In the genomic region with DNA sequence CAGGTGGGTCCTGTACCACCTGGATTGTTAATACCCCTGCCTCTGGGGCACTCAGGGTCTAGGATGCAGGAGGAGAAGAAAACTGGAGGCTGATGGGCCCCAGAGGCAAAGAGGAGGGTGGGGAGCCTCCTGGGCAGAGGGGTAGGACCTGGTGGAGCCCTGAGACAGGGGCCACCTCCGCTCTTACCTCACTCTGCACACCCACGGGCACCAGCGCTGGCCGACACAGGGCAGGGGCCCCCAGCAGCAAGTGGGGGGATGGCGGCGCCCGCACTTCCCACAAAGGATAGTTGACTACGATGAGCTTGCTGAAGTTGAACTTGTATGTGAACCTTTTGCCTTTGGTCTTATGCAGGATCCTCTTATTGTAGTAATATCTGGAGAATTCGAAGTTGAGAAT, we compare ENCODE assay signal across 21 cellular contexts. TPM values are rescaled to one million over a fixed set of nuclear protein-coding genes. Genes with fewer than 3 reads are reported as not detected.
DNase-seq lines count a peak whose midpoint lies in the region; ATAC-seq and TF ChIP-seq lines count a peak whose summit lies in the region.
"Had no signal": no experiment of that assay in that cellular context is flagged by ENCODE, and none has a peak within 500 bp of the region (broad histone marks: within the 10 kb centered on the region; RNA-seq: fewer than 3 reads in every experiment).

No MANE protein-coding gene starts in this region.

- H3K4me1 Mint-ChIP-seq in natural killer cell treated with Interleukin-12 subunit alpha and Interleukin-12 subunit beta and Interleukin-15 and Interleukin-18, amount 100 ng/mL, for 72 hours (ENCODE audit: low read depth in 2 of 2): peaks cover 12 to 45% of the 10 kb centered on the region in 2 donors
- H3K4me1 Mint-ChIP-seq in natural killer cell: no peaks in the 10 kb centered on the region
- peaks cover 17% of the 10 kb centered on the region for H3K4me1 Mint-ChIP-seq in stimulated activated effector memory CD8-positive, alpha-beta T cell treated with anti-CD3 and anti-CD28 coated beads, Interleukin-12 subunit alpha, Interleukin-12 subunit beta, amount 100 ng/mL, for 72 hours
- peaks cover 8% of the 10 kb centered on the region for H3K4me1 Mint-ChIP-seq in GM23338
- H3K4me1 Mint-ChIP-seq: CD4-positive, CD25-positive, alpha-beta regulatory T cell had no signal

- H3K79me2 ChIP-seq in GM23338 (replicated peaks; ENCODE audit: insufficient read depth): no peaks in the 10 kb centered on the region

- no peak for DNase-seq in natural killer cell treated with Interleukin-12 subunit alpha and Interleukin-12 subunit beta and Interleukin-15 and Interleukin-18, amount 100 ng/mL, for 72 hours (ENCODE audit: low spot score)
- no peak for DNase-seq in natural killer cell
- peak; percentile 48 for DNase-seq in H7
- peak; percentile 67 for DNase-seq in posterior vena cava (ENCODE audit: low spot score)
- DNase-seq in stimulated activated effector memory CD8-positive, alpha-beta T cell treated with anti-CD3 and anti-CD28 coated beads, Interleukin-12 subunit alpha, Interleukin-12 subunit beta, amount 100 ng/mL, for 72 hours (ENCODE audit: low spot score in 2 of 2): no peak
- no peak for DNase-seq in RPMI8226
- no peak for DNase-seq in GM23338 (ENCODE audit: low spot score)
- DNase-seq: C1 segment of cervical spinal cord; Caco-2; CD4-positive, CD25-positive, alpha-beta regulatory T cell; CD8-positive, alpha-beta T cell; DMS153; DND-41; GM23248; HFFc6 had no signal

- TF ChIP-seq CTCF in natural killer cell (IDR thresholded peaks at IDR 0.05): no peak
- no peak for TF ChIP-seq CTCF in GM23338 (conservative IDR thresholded peaks at IDR 0.05; ENCODE audit: low read depth in 2 of 2)

- H3K27me3 ChIP-seq in H7 (ENCODE audit: control insufficient read depth, insufficient read depth, low read length): no peaks in the 10 kb centered on the region
- no peaks in the 10 kb centered on the region for H3K27me3 ChIP-seq in GM23338 (ENCODE audit: insufficient read depth)

- no peaks in the 10 kb centered on the region for H3K9me3 Mint-ChIP-seq in natural killer cell treated with Interleukin-12 subunit alpha and Interleukin-12 subunit beta and Interleukin-15 and Interleukin-18, amount 100 ng/mL, for 72 hours
- H3K9me3 Mint-ChIP-seq in natural killer cell: no peaks in the 10 kb centered on the region
- no peaks in the 10 kb centered on the region for H3K9me3 Mint-ChIP-seq in stimulated activated effector memory CD8-positive, alpha-beta T cell treated with anti-CD3 and anti-CD28 coated beads, Interleukin-12 subunit alpha, Interleukin-12 subunit beta, amount 100 ng/mL, for 72 hours
- H3K9me3 Mint-ChIP-seq in GM23338: no peaks in the 10 kb centered on the region
- H3K9me3 Mint-ChIP-seq: CD4-positive, CD25-positive, alpha-beta regulatory T cell; CD8-positive, alpha-beta T cell; HFFc6 had no signal

- no peak overlapping the region for H3K4me2 ChIP-seq in GM23338

- H3K27me3 Mint-ChIP-seq in natural killer cell treated with Interleukin-12 subunit alpha and Interleukin-12 subunit beta and Interleukin-15 and Interleukin-18, amount 100 ng/mL, for 72 hours: no peaks in the 10 kb centered on the region
- peaks cover 7 to 12% of the 10 kb centered on the region in 2 donors for H3K27me3 Mint-ChIP-seq in natural killer cell (ENCODE audit: low read depth in 2 of 2)
- H3K27me3 Mint-ChIP-seq in GM23338 (ENCODE audit: insufficient read depth, low read depth, poor library complexity): peaks cover 16% of the 10 kb centered on the region

- H3K36me3 Mint-ChIP-seq in natural killer cell treated with Interleukin-12 subunit alpha and Interleukin-12 subunit beta and Interleukin-15 and Interleukin-18, amount 100 ng/mL, for 72 hours: no peaks in the 10 kb centered on the region
- no peaks in the 10 kb centered on the region for H3K36me3 Mint-ChIP-seq in natural killer cell
- peaks cover 6% of the 10 kb centered on the region for H3K36me3 Mint-ChIP-seq in stimulated activated effector memory CD8-positive, alpha-beta T cell treated with anti-CD3 and anti-CD28 coated beads, Interleukin-12 subunit alpha, Interleukin-12 subunit beta, amount 100 ng/mL, for 72 hours
- no peaks in the 10 kb centered on the region; the same call in 2 of the 3 replicates for H3K36me3 Mint-ChIP-seq in GM23338 (ENCODE audit: low read depth)
- H3K36me3 Mint-ChIP-seq: CD4-positive, CD25-positive, alpha-beta regulatory T cell; CD8-positive, alpha-beta T cell had no signal

- no peak overlapping the region for H3K27ac ChIP-seq in GM23338 (ENCODE audit: low read depth)
- H3K27ac ChIP-seq: GM23248 had no signal

- no peaks in the 10 kb centered on the region for H4K20me1 ChIP-seq in GM23338 (replicated peaks; ENCODE audit: insufficient read depth)

- H3F3A ChIP-seq in GM23338 (replicated peaks; ENCODE audit: low read depth): no peaks in the 10 kb centered on the region

- no peaks in the 10 kb centered on the region for H3K9me2 ChIP-seq in GM23338 (ENCODE audit: insufficient read depth)

- H3K4me3 Mint-ChIP-seq in natural killer cell treated with Interleukin-12 subunit alpha and Interleukin-12 subunit beta and Interleukin-15 and Interleukin-18, amount 100 ng/mL, for 72 hours: peak overlapping the region; percentile 6
- no peak overlapping the region for H3K4me3 Mint-ChIP-seq in natural killer cell
- no peak overlapping the region for H3K4me3 Mint-ChIP-seq in stimulated activated effector memory CD8-positive, alpha-beta T cell treated with anti-CD3 and anti-CD28 coated beads, Interleukin-12 subunit alpha, Interleukin-12 subunit beta, amount 100 ng/mL, for 72 hours
- no peak overlapping the region for H3K4me3 Mint-ChIP-seq in GM23338
- H3K4me3 Mint-ChIP-seq: CD4-positive, CD25-positive, alpha-beta regulatory T cell; CD8-positive, alpha-beta T cell; HFFc6 had no signal

- peak in 1 of 2 donors; percentile 15 for ATAC-seq in natural killer cell treated with Interleukin-12 subunit alpha and Interleukin-12 subunit beta and Interleukin-15 and Interleukin-18, amount 100 ng/mL, for 72 hours
- ATAC-seq in natural killer cell: no peak
- no peak for ATAC-seq in stimulated activated effector memory CD8-positive, alpha-beta T cell treated with anti-CD3 and anti-CD28 coated beads, Interleukin-12 subunit alpha, Interleukin-12 subunit beta, amount 100 ng/mL, for 72 hours
- no peak for ATAC-seq in GM23338
- no peak for ATAC-seq in GM21529 (IDR thresholded peaks at IDR 0.05; ENCODE audit: unreplicated experiment)
- ATAC-seq: CD8-positive, alpha-beta T cell had no signal

- intact Hi-C loops in natural killer cell (cut with micrococcal nuclease): no loop called here
- intact Hi-C loops in posterior vena cava (cut with DNase I): no loop called here

- H3K36me3 ChIP-seq in H7 (replicated peaks; ENCODE audit: control insufficient read depth, insufficient read depth, low read length) (no peaks in the 10 kb centered on the region), GM23338 (ENCODE audit: insufficient read depth) (no peaks in the 10 kb centered on the region)
- H3K36me3 ChIP-seq: HAP-1 had no signal

- no peak overlapping the region for H2AFZ ChIP-seq in GM23338
- H2AFZ ChIP-seq: GM23248 had no signal

- peaks cover 7% of the 10 kb centered on the region; the same call in 1 of the 2 replicates for H3K4me1 ChIP-seq in GM23338 (ENCODE audit: insufficient read depth)
- H3K4me1 ChIP-seq: Caco-2, HAP-1 had no signal

- H3K4me3 ChIP-seq in H7 (ENCODE audit: insufficient read depth, low read depth, low read length) (no peak overlapping the region), GM23338 (no peak overlapping the region)
- H3K4me3 ChIP-seq: GM23248, HAP-1 had no signal

- H3K27ac Mint-ChIP-seq in natural killer cell treated with Interleukin-12 subunit alpha and Interleukin-12 subunit beta and Interleukin-15 and Interleukin-18, amount 100 ng/mL, for 72 hours: peak overlapping the region in 1 of 2 donors; percentile 86
- no peak overlapping the region for H3K27ac Mint-ChIP-seq in natural killer cell
- H3K27ac Mint-ChIP-seq in stimulated activated effector memory CD8-positive, alpha-beta T cell treated with anti-CD3 and anti-CD28 coated beads, Interleukin-12 subunit alpha, Interleukin-12 subunit beta, amount 100 ng/mL, for 72 hours: peak overlapping the region; percentile 79
- H3K27ac Mint-ChIP-seq in GM23338: no peak overlapping the region
- H3K27ac Mint-ChIP-seq: CD4-positive, CD25-positive, alpha-beta regulatory T cell; CD8-positive, alpha-beta T cell; HFFc6 had no signal

TF ChIP-seq in GM23338, 12 proteins besides CTCF, POLR2A, EP300 and RAD21 (continues in another document):
- no peak for TF ChIP-seq JUNB (IDR thresholded peaks at IDR 0.05; ENCODE audit: unreplicated experiment)
- no peak for TF ChIP-seq EZH2 (IDR thresholded peaks at IDR 0.05; ENCODE audit: low read depth, unreplicated experiment)
- no peak for TF ChIP-seq EZH2phosphoT487 (IDR thresholded peaks at IDR 0.05; ENCODE audit: unreplicated experiment)
- no peak for TF ChIP-seq CREB1 (CRISPR knock-in tag; IDR thresholded peaks at IDR 0.05; ENCODE audit: low read depth)
- no peak for TF ChIP-seq NANOG (IDR thresholded peaks at IDR 0.05; ENCODE audit: borderline replicate concordance)
- no peak for TF ChIP-seq ZNF331 (CRISPR knock-in tag; IDR thresholded peaks at IDR 0.05; ENCODE audit: low read depth)
- no peak for TF ChIP-seq ZNF114 (CRISPR knock-in tag; IDR thresholded peaks at IDR 0.05)
- no peak for TF ChIP-seq STAT1 (IDR thresholded peaks at IDR 0.05; ENCODE audit: unreplicated experiment)

RNA-seq across cellular contexts. Expression of gene ETV3L, which starts 1.1 kb away (rescaled TPM):
- 1 to 10 TPM; 1.7 to 3.6 TPM for total RNA-seq in natural killer cell treated with Interleukin-12 subunit alpha and Interleukin-12 subunit beta and Interleukin-15 and Interleukin-18, amount 100 ng/mL, for 72 hours
- total RNA-seq in natural killer cell (not detected), posterior vena cava (not detected)
- total RNA-seq in H7 (2014; rRNA removed; shearing (Covaris generic)): 0.74 and 1.1 TPM in 2 replicates
- not detected in 2 replicates for total RNA-seq in GM23338 (2014; rRNA removed; shearing (Covaris generic))
- polyA plus RNA-seq in GM23338 (2016; fragmentation: Nextera tagmentation; extraction: Ambion mirVana): not detected in 2 replicates
- total RNA-seq: A172; A673; Caco-2; CD4-positive, CD25-positive, alpha-beta regulatory T cell; CD8-positive, alpha-beta T cell; GM23248; H4; HFFc6 had no signal
- polyA plus RNA-seq: BJ; CD4-positive, CD25-positive, alpha-beta regulatory T cell; GM23248 had no signal

RNA-seq across cellular contexts. Expression of gene ETV3, which starts 39.7 kb away (rescaled TPM):
- total RNA-seq in natural killer cell treated with Interleukin-12 subunit alpha and Interleukin-12 subunit beta and Interleukin-15 and Interleukin-18, amount 100 ng/mL, for 72 hours: 10 to 100 TPM; 45.8 to 63.0 TPM
- 100 to 1,000 TPM in 1 of 3 donors, 10 to 100 TPM in 2; 58.3 to 101 (median 76.6) TPM for total RNA-seq in natural killer cell
- 20.2 and 22.5 TPM in 2 replicates for total RNA-seq in H7 (2014; rRNA removed; shearing (Covaris generic))
- 10 to 100 TPM; 25.6 to 28.1 TPM for total RNA-seq in posterior vena cava
- 11.9 and 19.6 TPM in 2 replicates for total RNA-seq in GM23338 (2014; rRNA removed; shearing (Covaris generic))
- polyA plus RNA-seq in GM23338 (2016; fragmentation: Nextera tagmentation; extraction: Ambion mirVana): 7.6 and 8.1 TPM in 2 replicates

RNA-seq across cellular contexts. Expression of gene ARHGEF11, which starts 53.0 kb away (rescaled TPM):
- total RNA-seq in natural killer cell treated with Interleukin-12 subunit alpha and Interleukin-12 subunit beta and Interleukin-15 and Interleukin-18, amount 100 ng/mL, for 72 hours: 1 to 10 TPM; 1.0 to 2.5 TPM
- 1 to 10 TPM; 1.7 to 2.8 (median 2.4) TPM for total RNA-seq in natural killer cell
- total RNA-seq in H7 (2014; rRNA removed; shearing (Covaris generic)): 44.7 and 46.0 TPM in 2 replicates
- 10 to 100 TPM; 28.8 to 32.2 TPM for total RNA-seq in posterior vena cava
- total RNA-seq in GM23338 (2014; rRNA removed; shearing (Covaris generic)): 23.5 and 33.7 TPM in 2 replicates
- polyA plus RNA-seq in GM23338 (2016; fragmentation: Nextera tagmentation; extraction: Ambion mirVana): 11.1 and 12.3 TPM in 2 replicates

Comparison
In these comparisons a context has a peak if more than half of its experiments do, and no peak if none do; other contexts are left out.
1. DNase-seq: peak in H7 (single experiment) and posterior vena cava (single experiment); none in natural killer cell treated with Interleukin-12 subunit alpha and Interleukin-12 subunit beta and Interleukin-15 and Interleukin-18, amount 100 ng/mL, for 72 hours (single experiment), natural killer cell (single experiment), stimulated activated effector memory CD8-positive, alpha-beta T cell treated with anti-CD3 and anti-CD28 coated beads, Interleukin-12 subunit alpha, Interleukin-12 subunit beta, amount 100 ng/mL, for 72 hours (0 of 2), RPMI8226 (single experiment) and GM23338 (single experiment).